In genomic region chr12:105741786-105742566, GRCh38 we compare ENCODE assay signal across 13 cellular contexts.
A peak's percentile ranks its signal among the peaks of the same experiment; 100 is the strongest.
DNase-seq lines count a peak whose midpoint lies in the region; ATAC-seq and TF ChIP-seq lines count a peak whose summit lies in the region.
"Had no signal": no experiment of that assay in that cellular context is flagged by ENCODE, and none has a peak within 500 bp of the region (broad histone marks: within the 10 kb centered on the region; RNA-seq: fewer than 3 reads in every experiment).

No MANE protein-coding gene starts in this region.

- H3K9me3 ChIP-seq in A673 (ENCODE audit: low read depth, low read length, poor library complexity, severe bottlenecking) = no peaks in the 10 kb centered on the region
- H3K9me3 ChIP-seq: adrenal gland, BLaER1 had no signal

- no peaks in the 10 kb centered on the region for H3K79me2 ChIP-seq in mesendoderm (ENCODE audit: control insufficient read depth, insufficient read depth, low read length)

- no CpG with 5 or more reads among the region's 9 CpGs for WGBS in mesendoderm (ENCODE audit: extremely low coverage, insufficient coverage, low lambda C conversion rate)

- no TSS peak for BruUV-seq in A673 (replicated peaks; lab: Mats Ljungman, UMichigan)

- H3K4me1 ChIP-seq in A673 (ENCODE audit: insufficient read depth, low read length, poor library complexity, severe bottlenecking) (peaks cover 4% of the 10 kb centered on the region), mesendoderm (ENCODE audit: control insufficient read depth, low read depth, low read length) (peaks cover 5% of the 10 kb centered on the region)

- H3K56ac ChIP-seq in mesendoderm (ENCODE audit: low read length) = no peak overlapping the region

- ATAC-seq in stimulated activated naive CD8-positive, alpha-beta T cell treated with anti-CD3 and anti-CD28 coated beads, Interleukin-15, Interleukin-2, amounts not matched to agents 100 U/mL and 50 U/mL, for 24 hours = no peak
- ATAC-seq in HG03280 (IDR thresholded peaks at IDR 0.05; ENCODE audit: unreplicated experiment) = no peak
- ATAC-seq: Panc1 had no signal

- no peak overlapping the region for H3K9ac ChIP-seq in mesendoderm (ENCODE audit: low read length)
- H3K9ac ChIP-seq: BLaER1 had no signal

- DNase-seq in A673 (ENCODE audit: low spot score) (peak; percentile 12), NCI-H2171 treated with DMSO at 0.1 percent for 48 hours (lab: John Stamatoyannopoulos, UW) (peak; percentile 81), coronary artery (ENCODE audit: low spot score) (no peak), mesendoderm (no peak), DMS153 (lab: John Stamatoyannopoulos, UW) (no peak), type B pancreatic cell (ENCODE audit: extremely low spot score, unreplicated experiment) (no peak)
- no peak for DNase-seq in stimulated activated naive CD8-positive, alpha-beta T cell treated with anti-CD3 and anti-CD28 coated beads, Interleukin-15, Interleukin-2, amounts not matched to agents 100 U/mL and 50 U/mL, for 24 hours
- DNase-seq: activated CD4-positive, alpha-beta T cell treated with anti-CD3 and anti-CD28 coated beads, Interleukin-2, amount 10 ng/mL, durations not matched to agents 7 days and 5 days had no signal

- H3K4me3 Mint-ChIP-seq in type B pancreatic cell = no peak overlapping the region
- H3K4me3 Mint-ChIP-seq: activated CD4-positive, alpha-beta T cell treated with anti-CD3 and anti-CD28 coated beads, Interleukin-2, amount 10 ng/mL, durations not matched to agents 7 days and 5 days had no signal

- POLR2A ChIA-PET in A673 (lab: Charles Lee; ENCODE audit: low non-redundant PET) = no interaction called here

- peaks cover 15% of the 10 kb centered on the region for H3K27me3 Mint-ChIP-seq in type B pancreatic cell
- H3K27me3 Mint-ChIP-seq: activated CD4-positive, alpha-beta T cell treated with anti-CD3 and anti-CD28 coated beads, Interleukin-2, amount 10 ng/mL, durations not matched to agents 7 days and 5 days had no signal

- H3K4ac ChIP-seq in mesendoderm (ENCODE audit: low read depth, low read length) = no peak overlapping the region

- TF ChIP-seq CTCF in A673 (conservative IDR thresholded peaks at IDR 0.05; ENCODE audit: low read depth, low read length) (no peak), coronary artery (IDR thresholded peaks at IDR 0.05) (no peak), type B pancreatic cell (conservative IDR thresholded peaks at IDR 0.05) (no peak)

- H3K27ac ChIP-seq in A673 (ENCODE audit: low read depth, low read length, poor library complexity, severe bottlenecking) (no peak overlapping the region), coronary artery (peak overlapping the region; percentile 59 to 82), mesendoderm (ENCODE audit: low read depth, low read length) (no peak overlapping the region)
- H3K27ac ChIP-seq: BLaER1 had no signal

- no peak overlapping the region for H3K4me2 ChIP-seq in mesendoderm (ENCODE audit: low read length)
- H3K4me2 ChIP-seq: BLaER1 had no signal

- H3K4me1 Mint-ChIP-seq in type B pancreatic cell (ENCODE audit: unreplicated experiment) = no peaks in the 10 kb centered on the region
- H3K4me1 Mint-ChIP-seq: activated CD4-positive, alpha-beta T cell treated with anti-CD3 and anti-CD28 coated beads, Interleukin-2, amount 10 ng/mL, durations not matched to agents 7 days and 5 days had no signal

- H3K23ac ChIP-seq in mesendoderm (ENCODE audit: low read length) = no peak overlapping the region

- no peak overlapping the region for H2AK5ac ChIP-seq in mesendoderm (ENCODE audit: low read length)

- no peak overlapping the region for H2BK5ac ChIP-seq in mesendoderm (ENCODE audit: low read length)

- H3K27me3 ChIP-seq in A673 (replicated peaks; ENCODE audit: insufficient read depth, low read depth, low read length, poor library complexity) (no peaks in the 10 kb centered on the region), mesendoderm (ENCODE audit: insufficient read depth, low read length, poor library complexity) (no peaks in the 10 kb centered on the region)
- H3K27me3 ChIP-seq: adrenal gland, BLaER1 had no signal

- no peaks in the 10 kb centered on the region for H3K36me3 ChIP-seq in A673 (ENCODE audit: insufficient read depth, low read length, poor library complexity, severe bottlenecking)
- no peaks in the 10 kb centered on the region for H3K36me3 ChIP-seq in mesendoderm (ENCODE audit: control insufficient read depth, insufficient read depth, low read length)
- H3K36me3 ChIP-seq: adrenal gland, BLaER1 had no signal

- H4K5ac ChIP-seq in mesendoderm (ENCODE audit: low read length) = no peak overlapping the region

- H3K18ac ChIP-seq in mesendoderm (ENCODE audit: low read length) = peak overlapping the region; percentile 77

- H2BK120ac ChIP-seq in mesendoderm (ENCODE audit: low read depth, low read length) = no peak overlapping the region

- no peaks in the 10 kb centered on the region for H3K9me3 Mint-ChIP-seq in type B pancreatic cell
- H3K9me3 Mint-ChIP-seq: activated CD4-positive, alpha-beta T cell treated with anti-CD3 and anti-CD28 coated beads, Interleukin-2, amount 10 ng/mL, durations not matched to agents 7 days and 5 days had no signal

- no peak overlapping the region for H4K8ac ChIP-seq in mesendoderm (ENCODE audit: low read depth, low read length)

- CTCF ChIA-PET in A673 (lab: Charles Lee) = no interaction called here

- no peaks in the 10 kb centered on the region for H3K79me1 ChIP-seq in mesendoderm (ENCODE audit: low read length)

- H3K4me3 ChIP-seq in A673 (ENCODE audit: low read depth, low read length, poor library complexity, severe bottlenecking) (no peak overlapping the region), coronary artery (peak overlapping the region; percentile 37), mesendoderm (ENCODE audit: low read length) (no peak overlapping the region)
- H3K4me3 ChIP-seq: adrenal gland, BLaER1, skin epidermis had no signal

- intact Hi-C loops in A673 (cut with micrococcal nuclease; ENCODE audit: unreplicated experiment) = no loop called here

- peak overlapping the region; percentile 3 for H2BK15ac ChIP-seq in mesendoderm (replicated peaks; ENCODE audit: low read depth)

- H3K27ac Mint-ChIP-seq in type B pancreatic cell = no peak overlapping the region
- H3K27ac Mint-ChIP-seq: activated CD4-positive, alpha-beta T cell treated with anti-CD3 and anti-CD28 coated beads, Interleukin-2, amount 10 ng/mL, durations not matched to agents 7 days and 5 days had no signal

- H3K36me3 Mint-ChIP-seq in type B pancreatic cell = no peaks in the 10 kb centered on the region

Comparison
In these comparisons a context has a peak if more than half of its experiments do, and no peak if none do; other contexts are left out.
1. DNase-seq: peak in A673 (single experiment) and NCI-H2171 treated with DMSO at 0.1 percent for 48 hours (single experiment); none in coronary artery (single experiment), mesendoderm (single experiment), stimulated activated naive CD8-positive, alpha-beta T cell treated with anti-CD3 and anti-CD28 coated beads, Interleukin-15, Interleukin-2, amounts not matched to agents 100 U/mL and 50 U/mL, for 24 hours (single experiment), DMS153 (single experiment) and type B pancreatic cell (single experiment).
2. H3K27ac ChIP-seq: peak in coronary artery (2 of 2); none in A673 (single experiment) and mesendoderm (single experiment).